Comparison of ENCODE assay signal across 27 cellular contexts in genomic region chrX:104641176-104641575, GRCh38.
DNase-seq lines count a peak whose midpoint lies in the region; ATAC-seq, FAIRE-seq and TF ChIP-seq lines count a peak whose summit lies in the region.
"Had no signal": no experiment of that assay in that cellular context is flagged by ENCODE, and none has a peak within 500 bp of the region (broad histone marks: within the 10 kb centered on the region; RNA-seq: fewer than 3 reads in every experiment).

No MANE protein-coding gene starts in this region.

- POLR2A ChIA-PET in H1 (lab: Charles Lee; ENCODE audit: partially characterized antibody) = no interaction called here
- POLR2A ChIA-PET in naive thymus-derived CD8-positive, alpha-beta T cell (lab: Charles Lee) = no interaction called here

- H3K9me3 ChIP-seq in H1 (ENCODE audit: insufficient read depth in 2 of 2, low read depth in 1 of 2, low read length in 1 of 2) = 0 out of 4 replicates have a peak, but pooled peaks cover 0 to 2% of the 10 kb centered on the region in 2 experiments
- H3K9me3 ChIP-seq: suprapubic skin, uterus had no signal

- H3K4me3 ChIP-seq in H1 (ENCODE audit: extremely low read depth in 1 of 4, insufficient read depth in 2 of 4, low read depth in 3 of 4, low read length in 4 of 4) (no peak overlapping the region), mesendoderm (ENCODE audit: low read length) (no peak overlapping the region)
- H3K4me3 ChIP-seq: heart right ventricle, lung, suprapubic skin, uterus had no signal

- no peak overlapping the region for H2AK5ac ChIP-seq in H1 (ENCODE audit: low read depth, low read length)
- no peak overlapping the region for H2AK5ac ChIP-seq in mesendoderm (ENCODE audit: low read length)

- H2BK120ac ChIP-seq in H1 (replicated peaks; ENCODE audit: low read depth, low read length) = no peak overlapping the region
- no peak overlapping the region for H2BK120ac ChIP-seq in mesendoderm (ENCODE audit: low read depth, low read length)

- FAIRE-seq in H1 (lab: Jason Lieb, UNC) = no peak
- FAIRE-seq: endometrium, H54 had no signal

- TF ChIP-seq CTCF in H1 (IDR thresholded peaks at IDR 0.05; ENCODE audit: control extremely low read depth in 1 of 3, insufficient read depth in 1 of 3, low read depth in 1 of 3, low read length in 3 of 3) = peak; percentile 43 to 75 (median 64)

- ATAC-seq in naive thymus-derived CD8-positive, alpha-beta T cell = no peak
- ATAC-seq: heart right ventricle, right cardiac atrium, Right ventricle myocardium inferior, T-cell had no signal

- H3K36me3 ChIP-seq in H1 (ENCODE audit: control insufficient read depth in 2 of 4, insufficient read depth in 4 of 4, low read length in 3 of 4) (no peaks in the 10 kb centered on the region), mesendoderm (ENCODE audit: control insufficient read depth, insufficient read depth, low read length) (no peaks in the 10 kb centered on the region)
- H3K36me3 ChIP-seq: heart right ventricle, suprapubic skin, uterus had no signal

- no peak overlapping the region for H2BK20ac ChIP-seq in H1 (ENCODE audit: low read length)

- H4K5ac ChIP-seq in H1 (ENCODE audit: insufficient read length, low read depth, low read length) (no peak overlapping the region), mesendoderm (ENCODE audit: low read length) (no peak overlapping the region)

- no peak overlapping the region for H3K23ac ChIP-seq in H1 (ENCODE audit: insufficient read length)
- no peak overlapping the region for H3K23ac ChIP-seq in mesendoderm (ENCODE audit: low read length)

- H3K14ac ChIP-seq in H1 (ENCODE audit: insufficient read length) = no peak overlapping the region

- no peaks in the 10 kb centered on the region for H3K4me1 Mint-ChIP-seq in naive thymus-derived CD8-positive, alpha-beta T cell
- H3K4me1 Mint-ChIP-seq: activated CD4-positive, alpha-beta T cell treated with anti-CD3 and anti-CD28 coated beads, Interleukin-2, amount 10 ng/mL, durations not matched to agents 7 days and 5 days; T-cell had no signal

- H4K8ac ChIP-seq in H1 (ENCODE audit: extremely low read depth, insufficient read depth, low read length) = no peak overlapping the region
- no peak overlapping the region for H4K8ac ChIP-seq in mesendoderm (ENCODE audit: low read depth, low read length)

- no peak overlapping the region for H4K91ac ChIP-seq in H1 (replicated peaks; ENCODE audit: insufficient read length, low read length)

- no peak overlapping the region for H2BK12ac ChIP-seq in H1 (ENCODE audit: low read depth, low read length)

- H2AFZ ChIP-seq in H1 (ENCODE audit: low read length) = no peak overlapping the region

- H3K4me2 ChIP-seq in H1 (ENCODE audit: insufficient read depth in 1 of 2, low read depth in 2 of 2, low read length in 2 of 2) (no peak overlapping the region), mesendoderm (ENCODE audit: low read length) (no peak overlapping the region)

- H3K18ac ChIP-seq in H1 (ENCODE audit: extremely low read depth, low read length) (no peak overlapping the region), mesendoderm (ENCODE audit: low read length) (no peak overlapping the region)

- H3K79me1 ChIP-seq in H1 (ENCODE audit: low read depth, low read length) = no peaks in the 10 kb centered on the region
- H3K79me1 ChIP-seq in mesendoderm (ENCODE audit: low read length) = no peaks in the 10 kb centered on the region

- H3K27me3 Mint-ChIP-seq in naive thymus-derived CD8-positive, alpha-beta T cell = peaks cover 0 to 9% (median 0%) of the 10 kb centered on the region in 5 donors
- H3K27me3 Mint-ChIP-seq: activated CD4-positive, alpha-beta T cell treated with anti-CD3 and anti-CD28 coated beads, Interleukin-2, amount 10 ng/mL, durations not matched to agents 7 days and 5 days had no signal

- no peaks in the 10 kb centered on the region for H4K20me1 ChIP-seq in H1 (replicated peaks in 1 of 2; ENCODE audit: control insufficient read depth in 1 of 2, insufficient read depth in 2 of 2, low read length in 2 of 2)

- H3K9ac ChIP-seq in H1 (replicated peaks in 1 of 4; ENCODE audit: extremely low read depth in 1 of 4, low read depth in 3 of 4, low read length in 3 of 4) (no peak overlapping the region), mesendoderm (ENCODE audit: low read length) (no peak overlapping the region)

- H3K4me1 ChIP-seq in H1 (replicated peaks in 1 of 4; ENCODE audit: control insufficient read depth in 3 of 4, insufficient read depth in 4 of 4, low read length in 3 of 4) = no peaks in the 10 kb centered on the region
- no peaks in the 10 kb centered on the region for H3K4me1 ChIP-seq in mesendoderm (ENCODE audit: control insufficient read depth, low read depth, low read length)
- H3K4me1 ChIP-seq: heart right ventricle, suprapubic skin, uterus had no signal

- H3K9me3 Mint-ChIP-seq in naive thymus-derived CD8-positive, alpha-beta T cell = peaks cover 0 to 29% (median 3%) of the 10 kb centered on the region in 9 donors
- H3K9me3 Mint-ChIP-seq: activated CD4-positive, alpha-beta T cell treated with anti-CD3 and anti-CD28 coated beads, Interleukin-2, amount 10 ng/mL, durations not matched to agents 7 days and 5 days had no signal

- H2BK15ac ChIP-seq in H1 (ENCODE audit: low read length) (no peak overlapping the region), mesendoderm (replicated peaks; ENCODE audit: low read depth) (no peak overlapping the region)

- H2BK5ac ChIP-seq in H1 (ENCODE audit: low read depth, low read length) (no peak overlapping the region), mesendoderm (ENCODE audit: low read length) (no peak overlapping the region)

- no peak overlapping the region for H3K27ac Mint-ChIP-seq in naive thymus-derived CD8-positive, alpha-beta T cell
- H3K27ac Mint-ChIP-seq: activated CD4-positive, alpha-beta T cell treated with anti-CD3 and anti-CD28 coated beads, Interleukin-2, amount 10 ng/mL, durations not matched to agents 7 days and 5 days; T-cell had no signal

- peaks cover 0 to 9% (median 0%) of the 10 kb centered on the region in 3 donors for H3K36me3 Mint-ChIP-seq in naive thymus-derived CD8-positive, alpha-beta T cell
- H3K36me3 Mint-ChIP-seq: T-cell had no signal

- TF ChIP-seq POLR2A in H1 (IDR thresholded peaks at IDR 0.05; ENCODE audit: control extremely low read depth in 1 of 2, low read depth in 2 of 2, low read length in 2 of 2) = no peak

- TF ChIP-seq EP300 in H1 (IDR thresholded peaks at IDR 0.05; ENCODE audit: borderline replicate concordance in 1 of 2, low read depth in 2 of 2, low read length in 2 of 2) = no peak

- H3K79me2 ChIP-seq in H1 (ENCODE audit: control insufficient read depth in 1 of 2, insufficient read depth in 2 of 2, low read length in 2 of 2) (no peaks in the 10 kb centered on the region), mesendoderm (ENCODE audit: control insufficient read depth, insufficient read depth, low read length) (no peaks in the 10 kb centered on the region)

- H3K27me3 ChIP-seq in H1 (replicated peaks in 1 of 4; ENCODE audit: control insufficient read depth in 3 of 4, extremely low read depth in 1 of 4, insufficient read depth in 3 of 4, low read length in 3 of 4) (no peaks in the 10 kb centered on the region), mesendoderm (ENCODE audit: insufficient read depth, low read length, poor library complexity) (no peaks in the 10 kb centered on the region)
- H3K27me3 ChIP-seq: suprapubic skin, uterus had no signal

- DNase-seq in DMS 273 (lab: John Stamatoyannopoulos, UW; ENCODE audit: unreplicated experiment) (peak; percentile 9), DMS 273 treated with DMSO at 0.1 percent for 48 hours (lab: John Stamatoyannopoulos, UW) (no peak), HT-29 (ENCODE audit: low spot score) (peak; percentile 13), H1 (ENCODE audit: low read depth in 1 of 2, low spot score in 2 of 2) (peak in 1 of 2 experiments; percentile 58), mesendoderm (peak; percentile 53), COLO829 (ENCODE audit: low spot score) (no peak), NCI-H146 treated with DMSO at 0.1 percent for 48 hours (lab: John Stamatoyannopoulos, UW; ENCODE audit: unreplicated experiment) (no peak)
- no peak for DNase-seq in naive thymus-derived CD8-positive, alpha-beta T cell
- DNase-seq: activated CD4-positive, alpha-beta T cell treated with anti-CD3 and anti-CD28 coated beads, Interleukin-2, amount 10 ng/mL, durations not matched to agents 7 days and 5 days; activated gamma-delta T cell; COR-L47; cortex of kidney; heart right ventricle; IMR-90; islet precursor cell; NCI-H1417 treated with DMSO at 0.1 percent for 48 hours; NCI-H526; occipital lobe; T-cell; uterus had no signal

- H3K4ac ChIP-seq in H1 (replicated peaks; ENCODE audit: insufficient read length, low read depth, low read length) (no peak overlapping the region), mesendoderm (ENCODE audit: low read depth, low read length) (no peak overlapping the region)

- WGBS in H1 (ENCODE audit: extremely low coverage in 1 of 2, insufficient coverage in 1 of 2, insufficient read length in 1 of 2, insufficient replicate concordance in 2 of 2, low coverage in 1 of 2, low lambda C conversion rate in 2 of 2, missing lambda C conversion rate in 1 of 2), 2 experiments = 90% methylated on average over 2 of the region's 4 CpGs; no CpG with 5 or more reads in 1 of the 2 experiments
- no CpG with 5 or more reads among the region's 4 CpGs for WGBS in mesendoderm (ENCODE audit: extremely low coverage, insufficient coverage, low lambda C conversion rate)

- peak; percentile 17 to 50; a peak in 2 of 4 replicates for TF ChIP-seq RAD21 in H1 (IDR thresholded peaks at IDR 0.05 in 1 of 2, conservative IDR thresholded peaks at IDR 0.05 in 1 of 2; ENCODE audit: low read depth in 2 of 2, low read length in 2 of 2)

- H3K27ac ChIP-seq in H1 (ENCODE audit: low read depth, low read length) (no peak overlapping the region), mesendoderm (ENCODE audit: low read depth, low read length) (no peak overlapping the region)
- H3K27ac ChIP-seq: 22Rv1, heart right ventricle, suprapubic skin, uterus had no signal

- H3K56ac ChIP-seq in H1 (replicated peaks; ENCODE audit: insufficient read length, low read depth, low read length) (no peak overlapping the region), mesendoderm (ENCODE audit: low read length) (no peak overlapping the region)

- CTCF ChIA-PET in H1 (lab: Charles Lee; ENCODE audit: partially characterized antibody) = interaction anchor here (0.8 to 2.6 kb wide), 9 partner anchors 10 to 290 kb away, joined by 3 to 11 read pairs (median 3); partner anchors contain the start of gene IL1RAPL2

- no peaks in the 10 kb centered on the region for H3K23me2 ChIP-seq in H1 (ENCODE audit: low read depth, low read length)

- H3K4me3 Mint-ChIP-seq in naive thymus-derived CD8-positive, alpha-beta T cell = no peak overlapping the region
- H3K4me3 Mint-ChIP-seq: activated CD4-positive, alpha-beta T cell treated with anti-CD3 and anti-CD28 coated beads, Interleukin-2, amount 10 ng/mL, durations not matched to agents 7 days and 5 days; T-cell had no signal

TF ChIP-seq in H1, 55 proteins besides CTCF, POLR2A, EP300 and RAD21:
- TF ChIP-seq ATF3 (IDR thresholded peaks at IDR 0.05; ENCODE audit: insufficient read depth, low read depth, low read length) (no peak), NANOG (IDR thresholded peaks at IDR 0.05; ENCODE audit: insufficient read depth, low read depth, low read length, poor library complexity, severe bottlenecking) (no peak)

Comparison
In these comparisons a context has a peak if more than half of its experiments do, and no peak if none do; other contexts are left out.
1. DNase-seq: peak in DMS 273 (single experiment), HT-29 (single experiment) and mesendoderm (single experiment); none in DMS 273 treated with DMSO at 0.1 percent for 48 hours (single experiment), COLO829 (single experiment), naive thymus-derived CD8-positive, alpha-beta T cell (0 of 10) and NCI-H146 treated with DMSO at 0.1 percent for 48 hours (single experiment).